In the genomic region with DNA sequence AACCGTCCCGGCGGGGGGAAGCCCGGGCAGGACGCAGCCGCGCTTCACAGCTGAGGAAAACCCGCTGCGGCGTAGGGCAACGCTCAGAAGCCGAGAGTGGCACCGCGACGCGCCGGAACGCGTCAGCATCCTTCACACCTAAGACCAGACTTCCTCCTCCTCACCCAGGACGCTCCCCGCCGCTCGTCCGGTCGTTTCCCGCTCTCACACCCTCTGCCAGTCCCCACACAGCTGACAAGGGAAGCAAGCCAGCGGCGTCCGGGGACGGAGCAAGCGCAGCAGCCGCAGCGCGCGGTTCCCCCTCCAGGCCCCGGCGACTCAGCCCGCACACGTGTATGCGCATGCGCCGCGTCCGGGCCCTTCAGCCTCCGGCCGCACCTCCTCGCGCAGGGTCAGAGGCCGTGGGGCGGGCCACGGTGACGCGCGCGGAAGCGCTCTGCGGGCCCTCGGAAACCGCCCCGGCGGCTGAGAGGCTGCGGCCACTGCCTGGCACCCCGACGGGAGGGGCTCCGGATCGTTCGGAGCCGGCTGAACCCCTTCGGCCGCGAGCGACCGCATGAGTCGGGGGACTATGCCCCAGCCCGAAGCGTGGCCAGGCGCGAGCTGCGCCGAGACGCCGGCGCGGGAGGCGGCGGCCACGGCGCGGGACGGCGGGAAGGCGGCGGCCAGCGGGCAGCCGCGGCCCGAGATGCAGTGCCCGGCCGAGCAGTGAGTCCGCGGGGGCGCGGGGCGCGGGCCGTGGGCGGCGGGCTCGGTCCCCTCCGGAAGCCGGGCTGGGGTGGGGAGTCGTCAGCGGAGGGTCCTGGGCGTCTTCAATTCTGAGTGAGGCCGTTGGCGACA, we compare ENCODE assay signal across 8 cellular contexts. TPM values are rescaled to one million over a fixed set of nuclear protein-coding genes. Genes with fewer than 3 reads are reported as not detected.
DNase-seq lines count a peak whose midpoint lies in the region; ATAC-seq and TF ChIP-seq lines count a peak whose summit lies in the region.

A gene (plus strand): TSS at position 449 of the 840 bp plus-strand sequence. CDS start 108 bp downstream, at position 557.

- peaks cover 51 to 76% (median 67%) of the 10 kb centered on the region in 10 experiments for H3K4me1 ChIP-seq in BLaER1 treated with 17β-estradiol and CSF1 and Interleukin-3, amounts not matched to agents 10 nM and 100 nM

- H3K4me2 ChIP-seq in BLaER1 treated with 17β-estradiol and CSF1 and Interleukin-3, amounts not matched to agents 10 nM and 100 nM = peak within 1 kb of the TSS; percentile 85 to 98 (median 95)

- 0% methylated on average over 43 to 60 of the region's 116 CpGs for WGBS in lower leg skin, 2 donors

- peaks cover 2 to 28% (median 19%) of the 10 kb centered on the region in 11 experiments; a peak in 13 of 22 replicates for H3K36me3 ChIP-seq in BLaER1 treated with 17β-estradiol and CSF1 and Interleukin-3, amounts not matched to agents 10 nM and 100 nM

- peak within 1 kb of the TSS; percentile 78 to 99 (median 92) for H3K4me3 ChIP-seq in BLaER1 treated with 17β-estradiol and CSF1 and Interleukin-3, amounts not matched to agents 10 nM and 100 nM
- H3K4me3 ChIP-seq in dorsolateral prefrontal cortex = peak within 1 kb of the TSS; percentile 46 to 97 (median 81)
- H3K4me3 ChIP-seq in lower leg skin (ENCODE audit: low read depth, poor library complexity, severe bottlenecking) = peak within 1 kb of the TSS; percentile 73

- H3K27ac ChIP-seq in BLaER1 treated with 17β-estradiol and CSF1 and Interleukin-3, amounts not matched to agents 10 nM and 100 nM = peak within 1 kb of the TSS; percentile 81 to 94 (median 90)
- peak within 1 kb of the TSS; percentile 43 to 97 (median 91) for H3K27ac ChIP-seq in dorsolateral prefrontal cortex

- peak in 1 of 2 donors; percentile 34 for TF ChIP-seq POLR2A in lower leg skin (IDR thresholded peaks at IDR 0.05)

- intact Hi-C loops in dorsolateral prefrontal cortex (cut with DNase I) (loop anchor here (2.0 to 10.0 kb wide), 3 partner anchors 206 to 520 kb away; a partner anchor contains a TSS), lower leg skin (cut with DNase I; ENCODE audit: low total_unique reads) (no loop called here)

- peak; percentile 81 for ATAC-seq in GM19324 (IDR thresholded peaks at IDR 0.05; ENCODE audit: low FRiP score, unreplicated experiment)
- peak; percentile 54 for ATAC-seq in HG03460 (IDR thresholded peaks at IDR 0.05; ENCODE audit: unreplicated experiment)

- no peaks in the 10 kb centered on the region for H3K27me3 ChIP-seq in BLaER1 treated with 17β-estradiol and CSF1 and Interleukin-3, amounts not matched to agents 10 nM and 100 nM
- H3K27me3 ChIP-seq in dorsolateral prefrontal cortex = no peaks in the 10 kb centered on the region

- peaks cover 42 to 49% (median 44%) of the 10 kb centered on the region in 11 experiments for H4K20me1 ChIP-seq in BLaER1 treated with 17β-estradiol and CSF1 and Interleukin-3, amounts not matched to agents 10 nM and 100 nM

- DNase-seq in NCI-H526 treated with DMSO at 0.1 percent for 48 hours (lab: John Stamatoyannopoulos, UW) (peak; percentile 73), dorsolateral prefrontal cortex (peak; percentile 78 to 95 (median 86)), lower leg skin (ENCODE audit: low spot score in 2 of 2) (peak; percentile 79 to 98)
- DNase-seq in activated CD4-positive, alpha-beta T cell treated with anti-CD3 and anti-CD28 coated beads, Interleukin-2, amount 50 U/mL, for 48 hours = peak; percentile 87 to 89
- peak; percentile 75 to 85 for DNase-seq in stimulated activated CD4-positive, alpha-beta T cell treated with anti-CD3 and anti-CD28 coated beads, Interleukin-4, amount 100 ng/mL, for 48 hours (ENCODE audit: low read depth in 2 of 2)

- TF ChIP-seq CTCF in dorsolateral prefrontal cortex (IDR thresholded peaks at IDR 0.05 in 54 of 56, conservative IDR thresholded peaks at IDR 0.05 in 2 of 56; ENCODE audit: low read depth in 1 of 56, partially characterized antibody in 56 of 56) (peak in 28 of 56 donors; percentile 3 to 53 (median 25)), lower leg skin (IDR thresholded peaks at IDR 0.05) (no peak)

- peak within 1 kb of the TSS; percentile 88 to 94 (median 93) for H3K9ac ChIP-seq in BLaER1 treated with 17β-estradiol and CSF1 and Interleukin-3, amounts not matched to agents 10 nM and 100 nM

- H3K9me3 ChIP-seq in BLaER1 treated with 17β-estradiol and CSF1 and Interleukin-3, amounts not matched to agents 10 nM and 100 nM (replicated peaks in 1 of 11) = peaks cover 0 to 7% (median 0%) of the 10 kb centered on the region in 11 experiments; a peak in 2 of 22 replicates

RNA-seq across cellular contexts. Expression of the gene that starts here (rescaled TPM):
- total RNA-seq in dorsolateral prefrontal cortex (10 to 100 TPM; 14.9 to 36.1 (median 22.3) TPM), lower leg skin (100 to 1,000 TPM in 1 of 4 donors, 10 to 100 TPM in 3; 52.4 to 131 (median 82.1) TPM)

Comparison
In these comparisons a context has a peak if more than half of its experiments do, and no peak if none do; other contexts are left out.
1. Peak in every context shown above with its lines: DNase-seq, ATAC-seq, H3K4me3 ChIP-seq and H3K27ac ChIP-seq.